In the genomic region with DNA sequence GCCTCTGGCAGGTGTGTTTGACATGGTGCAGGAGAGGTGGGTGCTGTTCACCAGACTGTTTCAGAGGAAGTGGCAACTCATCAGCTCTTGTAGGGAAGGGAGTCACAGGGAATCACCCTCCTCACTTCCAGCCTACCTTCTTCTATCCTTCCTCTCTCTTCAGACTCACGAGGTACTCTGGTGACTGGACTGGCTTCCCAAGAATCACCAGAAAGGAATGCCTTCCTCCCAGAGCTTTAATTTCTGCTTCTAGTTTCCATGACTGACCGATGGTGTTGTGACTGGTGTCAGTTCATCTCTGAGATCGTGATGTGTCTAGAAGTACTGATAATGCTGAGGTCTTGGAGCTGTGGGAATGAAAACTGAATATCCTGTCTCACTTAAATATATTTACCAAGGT, we compare ENCODE assay signal across 13 cellular contexts.
DNase-seq lines count a peak whose midpoint lies in the region; ATAC-seq, FAIRE-seq and TF ChIP-seq lines count a peak whose summit lies in the region.
"Had no signal": no experiment of that assay in that cellular context is flagged by ENCODE, and none has a peak within 500 bp of the region (broad histone marks: within the 10 kb centered on the region; RNA-seq: fewer than 3 reads in every experiment).

No MANE protein-coding gene starts in this region.

- H3K36me3 ChIP-seq in GM23248 (ENCODE audit: low read depth) (no peaks in the 10 kb centered on the region), ascending aorta (no peaks in the 10 kb centered on the region), stomach smooth muscle (ENCODE audit: control insufficient read depth in 2 of 2, insufficient read depth in 2 of 2, low read length in 2 of 2) (no peaks in the 10 kb centered on the region), HepG2 (replicated peaks in 1 of 2; ENCODE audit: control insufficient read depth in 1 of 2, insufficient read depth in 2 of 2, low read length in 2 of 2) (no peaks in the 10 kb centered on the region)
- H3K36me3 ChIP-seq: HAP-1 had no signal

- no peaks in the 10 kb centered on the region for H3K79me2 ChIP-seq in GM23248 (ENCODE audit: insufficient read depth)
- H3K79me2 ChIP-seq in HepG2 (ENCODE audit: insufficient read depth, low read length): no peaks in the 10 kb centered on the region

- no peaks in the 10 kb centered on the region for H3K9me2 ChIP-seq in GM23248 (ENCODE audit: insufficient read depth)

- H2AFZ ChIP-seq in GM23248: no peak overlapping the region
- no peak overlapping the region for H2AFZ ChIP-seq in HepG2 (ENCODE audit: low read length)

- CTCF ChIA-PET in HepG2 (lab: Yijun Ruan, JAX; ENCODE audit: low intra/inter-chr PET ratio, low total read pairs): no interaction called here

- H3K9me3 ChIP-seq in GM23248 (ENCODE audit: low read depth) (no peaks in the 10 kb centered on the region), ascending aorta (no peaks in the 10 kb centered on the region), stomach smooth muscle (ENCODE audit: control insufficient read depth in 2 of 2, low read length in 2 of 2) (no peaks in the 10 kb centered on the region), HepG2 (ENCODE audit: low read length) (no peaks in the 10 kb centered on the region)
- H3K9me3 ChIP-seq: HAP-1 had no signal

- H3K27me3 ChIP-seq in GM23248 (replicated peaks; ENCODE audit: insufficient read depth) (no peaks in the 10 kb centered on the region), ascending aorta (no peaks in the 10 kb centered on the region), stomach smooth muscle (ENCODE audit: control insufficient read depth in 1 of 2, insufficient read depth in 2 of 2, low read length in 2 of 2) (no peaks in the 10 kb centered on the region), HepG2 (ENCODE audit: control insufficient read depth in 1 of 2, insufficient read depth in 2 of 2, low read length in 2 of 2) (no peaks in the 10 kb centered on the region; a peak in 1 of 5 replicates)

- H3K4me1 ChIP-seq in GM23248 (ENCODE audit: insufficient read depth) (0 out of 2 replicates have a peak, but pooled peaks cover 3% of the 10 kb centered on the region), ascending aorta (peaks cover 0 to 10% of the 10 kb centered on the region in 2 donors), stomach smooth muscle (ENCODE audit: control insufficient read depth, insufficient read depth, low read length) (no peaks in the 10 kb centered on the region), HepG2 (ENCODE audit: insufficient read depth, low read length) (no peaks in the 10 kb centered on the region)
- H3K4me1 ChIP-seq: HAP-1 had no signal

- H3K4me3 ChIP-seq in GM23248 (no peak overlapping the region), ascending aorta (no peak overlapping the region), stomach smooth muscle (ENCODE audit: low read length in 2 of 2) (no peak overlapping the region), lower leg skin (ENCODE audit: low read depth, poor library complexity, severe bottlenecking) (no peak overlapping the region), HepG2 (replicated peaks in 1 of 3; ENCODE audit: insufficient read depth in 1 of 3, low read depth in 2 of 3, low read length in 3 of 3) (no peak overlapping the region)
- H3K4me3 ChIP-seq: HAP-1 had no signal

- DNase-seq in GM23248 (peak; percentile 18), ascending aorta (ENCODE audit: low spot score in 2 of 2) (no peak), kidney tubule cell (ENCODE audit: low spot score) (peak; percentile 86), lower leg skin (ENCODE audit: low spot score in 2 of 2) (no peak), HepG2 (ENCODE audit: low spot score) (no peak)
- DNase-seq in activated T-cell treated with anti-CD3 and anti-CD28 coated beads, Interleukin-2, amount 50 U/mL, for 1 hour: no peak
- DNase-seq: CD4-positive, alpha-beta T cell; Karpas-422; NCI-H1105; NCI-H1694; NCI-H524 had no signal

- WGBS in GM23248 (ENCODE audit: low coverage in 1 of 2, low lambda C conversion rate in 2 of 2, missing lambda C conversion rate in 2 of 2), 2 experiments: 56 to 58% methylated on average over 3 of the region's 3 CpGs
- WGBS in lower leg skin, 2 donors: 59 to 60% methylated on average over 3 of the region's 3 CpGs
- 0% methylated on average over 3 of the region's 3 CpGs for WGBS in HepG2 (ENCODE audit: low lambda C conversion rate)

- TF ChIP-seq CTCF in ascending aorta (IDR thresholded peaks at IDR 0.05): no peak
- no peak for TF ChIP-seq CTCF in lower leg skin (IDR thresholded peaks at IDR 0.05)
- no peak for TF ChIP-seq CTCF in HepG2 (CRISPR knock-in tag; IDR thresholded peaks at IDR 0.05)

- TF ChIP-seq EP300 in HepG2 (IDR thresholded peaks at IDR 0.05; ENCODE audit: low read depth in 2 of 2, low read length in 2 of 2) (no peak), HepG2 (CRISPR knock-in tag; IDR thresholded peaks at IDR 0.05; ENCODE audit: borderline replicate concordance) (no peak)

- intact Hi-C loops in ascending aorta (cut with DNase I): loop anchor here (10.0 kb wide), 1 partner anchor 246 kb away; the partner anchor contains the start of gene KCTD12
- intact Hi-C loops in lower leg skin (cut with DNase I; ENCODE audit: low total_unique reads): no loop called here
- intact Hi-C loops in HepG2 (cut with micrococcal nuclease; ENCODE audit: unreplicated experiment): no loop called here

- no peaks in the 10 kb centered on the region for H3F3A ChIP-seq in GM23248 (ENCODE audit: insufficient read depth)

- BruUV-seq in HepG2 (replicated peaks; lab: Mats Ljungman, UMichigan): no TSS peak

- FAIRE-seq in HepG2 (lab: Jason Lieb, UNC): no peak

- H4K20me1 ChIP-seq in GM23248 (ENCODE audit: insufficient read depth) (no peaks in the 10 kb centered on the region), HepG2 (ENCODE audit: insufficient read depth, low read length) (no peaks in the 10 kb centered on the region)

- TF ChIP-seq POLR2A in lower leg skin (IDR thresholded peaks at IDR 0.05): no peak
- no peak for TF ChIP-seq POLR2A in HepG2 (IDR thresholded peaks at IDR 0.05; ENCODE audit: insufficient read depth in 1 of 2, low read depth in 2 of 2, low read length in 2 of 2)

- H3K4me2 ChIP-seq in GM23248 (ENCODE audit: unreplicated experiment): no peak overlapping the region
- H3K4me2 ChIP-seq in HepG2 (ENCODE audit: low read depth, low read length): no peak overlapping the region

- ATAC-seq in HepG2: no peak

- no peak for TF ChIP-seq RAD21 in HepG2 (CRISPR knock-in tag; IDR thresholded peaks at IDR 0.05)

- POLR2A ChIA-PET in HepG2 (lab: Yijun Ruan, JAX): no interaction called here

- H3K9ac ChIP-seq in GM23248 (no peak overlapping the region), stomach smooth muscle (ENCODE audit: low read length in 2 of 2) (no peak overlapping the region), HepG2 (ENCODE audit: insufficient read depth, low read depth, low read length) (no peak overlapping the region)

- H3K27ac ChIP-seq in GM23248 (no peak overlapping the region), ascending aorta (peak overlapping the region; percentile 43 to 79), stomach smooth muscle (ENCODE audit: low read length) (peak overlapping the region; percentile 12), HepG2 (ENCODE audit: extremely low read length, insufficient read depth, low read length) (no peak overlapping the region)

- in situ Hi-C loops in GM23248 (cut with MboI) (no loop called here), HepG2 (cut with HindIII; ENCODE audit: extremely low pct_ligation_motif_present, low pct_unique_long_range_greater_than_20kb) (no loop called here)

TF ChIP-seq in HepG2, 621 proteins besides CTCF, POLR2A, EP300 and RAD21 (continues in another document):
- TF ChIP-seq SP140L (CRISPR knock-in tag; IDR thresholded peaks at IDR 0.05; ENCODE audit: borderline replicate concordance) (no peak), RFX3 (CRISPR knock-in tag; IDR thresholded peaks at IDR 0.05) (no peak), SRF (IDR thresholded peaks at IDR 0.05; ENCODE audit: low read depth, low read length) (no peak), MLXIP (CRISPR knock-in tag; IDR thresholded peaks at IDR 0.05; ENCODE audit: borderline replicate concordance) (no peak), AGO1 (IDR thresholded peaks at IDR 0.05; ENCODE audit: low read depth, low read length, poor library complexity, severe bottlenecking) (no peak)
- TF ChIP-seq, protein P1, sequence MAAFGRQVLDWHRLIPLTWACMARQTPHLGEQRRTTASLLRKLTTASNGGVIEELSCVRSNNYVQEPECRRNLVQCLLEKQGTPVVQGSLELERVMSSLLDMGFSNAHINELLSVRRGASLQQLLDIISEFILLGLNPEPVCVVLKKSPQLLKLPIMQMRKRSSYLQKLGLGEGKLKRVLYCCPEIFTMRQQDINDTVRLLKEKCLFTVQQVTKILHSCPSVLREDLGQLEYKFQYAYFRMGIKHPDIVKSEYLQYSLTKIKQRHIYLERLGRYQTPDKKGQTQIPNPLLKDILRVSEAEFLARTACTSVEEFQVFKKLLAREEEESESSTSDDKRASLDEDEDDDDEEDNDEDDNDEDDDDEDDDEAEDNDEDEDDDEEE (CRISPR knock-in tag; IDR thresholded peaks at IDR 0.05): no peak
- TF ChIP-seq, protein P2, sequence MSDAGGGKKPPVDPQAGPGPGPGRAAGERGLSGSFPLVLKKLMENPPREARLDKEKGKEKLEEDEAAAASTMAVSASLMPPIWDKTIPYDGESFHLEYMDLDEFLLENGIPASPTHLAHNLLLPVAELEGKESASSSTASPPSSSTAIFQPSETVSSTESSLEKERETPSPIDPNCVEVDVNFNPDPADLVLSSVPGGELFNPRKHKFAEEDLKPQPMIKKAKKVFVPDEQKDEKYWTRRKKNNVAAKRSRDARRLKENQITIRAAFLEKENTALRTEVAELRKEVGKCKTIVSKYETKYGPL (CRISPR knock-in tag; IDR thresholded peaks at IDR 0.05): no peak

Comparison
In these comparisons a context has a peak if more than half of its experiments do, and no peak if none do; other contexts are left out.
1. DNase-seq: peak in GM23248 (single experiment) and kidney tubule cell (single experiment); none in ascending aorta (0 of 2), lower leg skin (0 of 2), HepG2 (single experiment) and activated T-cell treated with anti-CD3 and anti-CD28 coated beads, Interleukin-2, amount 50 U/mL, for 1 hour (single experiment).
2. H3K27ac ChIP-seq: peak in ascending aorta (2 of 2) and stomach smooth muscle (single experiment); none in GM23248 (single experiment) and HepG2 (single experiment).